In genomic region chr13:85610024-85610423, GRCh38 we compare ENCODE assay signal across 23 cellular contexts.
"Had no signal": no experiment of that assay in that cellular context is flagged by ENCODE, and none has a peak within 500 bp of the region (broad histone marks: within the 10 kb centered on the region; RNA-seq: fewer than 3 reads in every experiment).

No MANE protein-coding gene starts in this region.

- ATAC-seq: mucosa of descending colon; naive thymus-derived CD4-positive, alpha-beta T cell; natural killer cell treated with Interleukin-12 subunit alpha and Interleukin-12 subunit beta and Interleukin-15 and Interleukin-18, amount 100 ng/mL, for 72 hours; right lobe of liver; stimulated activated naive B cell treated with anti-CD40 and anti-IgM and Interleukin-4, amounts not matched to agents 10 μg/mL and 1 μg/mL and 100 μg/mL, for 72 hours; stimulated activated naive CD8-positive, alpha-beta T cell treated with anti-CD3 and anti-CD28 coated beads, Interleukin-15, Interleukin-2, amounts not matched to agents 100 U/mL and 50 U/mL, for 24 hours had no signal

- H3K27ac ChIP-seq: left ventricle myocardium inferior, ovary, right atrium auricular region, right lobe of liver, stomach, testis, thyroid gland, transverse colon, upper lobe of left lung, vagina had no signal

- H3K9me3 ChIP-seq: left ventricle myocardium inferior, mucosa of descending colon, ovary, right atrium auricular region, right lobe of liver, stomach, testis, thyroid gland, transverse colon, upper lobe of left lung, vagina had no signal

- H3K27ac Mint-ChIP-seq: naive thymus-derived CD4-positive, alpha-beta T cell; natural killer cell treated with Interleukin-12 subunit alpha and Interleukin-12 subunit beta and Interleukin-15 and Interleukin-18, amount 100 ng/mL, for 72 hours; progenitor cell of endocrine pancreas; stimulated activated naive B cell treated with anti-CD40 and anti-IgM and Interleukin-4, amounts not matched to agents 10 μg/mL and 1 μg/mL and 100 μg/mL, for 72 hours had no signal

- H3K36me3 ChIP-seq: left ventricle myocardium inferior, ovary, right atrium auricular region, right lobe of liver, stomach, thyroid gland, transverse colon, upper lobe of left lung, vagina had no signal

- H3K36me3 Mint-ChIP-seq: naive thymus-derived CD4-positive, alpha-beta T cell; stimulated activated naive B cell treated with anti-CD40 and anti-IgM and Interleukin-4, amounts not matched to agents 10 μg/mL and 1 μg/mL and 100 μg/mL, for 72 hours had no signal

- H3K27me3 Mint-ChIP-seq: naive thymus-derived CD4-positive, alpha-beta T cell; natural killer cell treated with Interleukin-12 subunit alpha and Interleukin-12 subunit beta and Interleukin-15 and Interleukin-18, amount 100 ng/mL, for 72 hours; stimulated activated naive B cell treated with anti-CD40 and anti-IgM and Interleukin-4, amounts not matched to agents 10 μg/mL and 1 μg/mL and 100 μg/mL, for 72 hours had no signal

- H3K4me1 Mint-ChIP-seq: naive thymus-derived CD4-positive, alpha-beta T cell; stimulated activated naive B cell treated with anti-CD40 and anti-IgM and Interleukin-4, amounts not matched to agents 10 μg/mL and 1 μg/mL and 100 μg/mL, for 72 hours had no signal

- DNase-seq: islet precursor cell; left ventricle myocardium inferior; midbrain; mucosa of descending colon; naive thymus-derived CD4-positive, alpha-beta T cell; ovary; right lobe of liver; stimulated activated CD4-positive, alpha-beta T cell treated with anti-CD3 and anti-CD28 coated beads, Interleukin-12 subunit alpha, Interleukin-12 subunit beta, amount 100 ng/mL, for 4 hours; stimulated activated CD4-positive, alpha-beta T cell treated with anti-CD3 and anti-CD28 coated beads, Interleukin-15, amount 100 ng/mL, for 24 hours; stimulated activated CD4-positive, alpha-beta T cell treated with anti-CD3 and anti-CD28 coated beads, Interleukin-2, amount 100 ng/mL, for 24 hours; stimulated activated CD4-positive, alpha-beta T cell treated with anti-CD3 and anti-CD28 coated beads, Interleukin-4, amount 100 ng/mL, for 1 hour; stimulated activated naive B cell treated with anti-CD40 and anti-IgM and Interleukin-4, amounts not matched to agents 10 μg/mL and 1 μg/mL and 100 μg/mL, for 72 hours; stimulated activated naive CD8-positive, alpha-beta T cell treated with anti-CD3 and anti-CD28 coated beads, Interleukin-15, Interleukin-2, amounts not matched to agents 100 U/mL and 50 U/mL, for 24 hours; stomach; testis; thyroid gland; transverse colon; upper lobe of left lung had no signal

- H3K4me3 Mint-ChIP-seq: naive thymus-derived CD4-positive, alpha-beta T cell; natural killer cell treated with Interleukin-12 subunit alpha and Interleukin-12 subunit beta and Interleukin-15 and Interleukin-18, amount 100 ng/mL, for 72 hours; stimulated activated naive B cell treated with anti-CD40 and anti-IgM and Interleukin-4, amounts not matched to agents 10 μg/mL and 1 μg/mL and 100 μg/mL, for 72 hours had no signal

- H3K4me1 ChIP-seq: left ventricle myocardium inferior, right atrium auricular region, right lobe of liver, stomach, testis, thyroid gland, transverse colon, upper lobe of left lung, vagina had no signal

- H3K4me3 ChIP-seq: left ventricle myocardium inferior, lung, mucosa of descending colon, ovary, right atrium auricular region, right lobe of liver, stomach, testis, thyroid gland, transverse colon, upper lobe of left lung, vagina had no signal

- H3K27me3 ChIP-seq: ovary, right atrium auricular region, right lobe of liver, stomach, testis, thyroid gland, transverse colon, upper lobe of left lung, vagina had no signal
